ENCODE assay signal across 8 cellular contexts in the genomic region with DNA sequence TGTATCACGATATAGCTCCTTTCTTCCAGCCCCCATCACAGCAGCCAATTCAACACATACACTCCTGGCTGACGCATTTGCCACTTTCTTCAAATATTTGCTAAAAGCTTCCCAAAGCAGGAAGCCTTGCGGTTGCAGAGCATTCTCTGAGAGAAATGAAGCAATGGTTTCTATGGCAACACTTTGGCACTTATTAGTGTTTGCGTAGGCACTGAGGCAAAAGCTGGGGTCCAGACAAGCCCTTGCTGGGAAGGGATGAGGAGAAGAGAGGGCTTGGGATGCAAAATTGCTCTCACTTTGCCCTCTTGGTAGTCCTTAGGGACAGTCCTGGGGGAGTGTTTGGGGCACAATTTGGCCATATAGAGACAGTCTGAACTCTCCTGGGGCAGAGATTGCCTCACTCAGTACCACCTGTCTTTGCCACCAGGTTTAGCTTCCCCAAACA. TPM values are rescaled to one million over a fixed set of nuclear protein-coding genes. Genes with fewer than 3 reads are reported as not detected.
DNase-seq lines count a peak whose midpoint lies in the region; ATAC-seq and TF ChIP-seq lines count a peak whose summit lies in the region.

No MANE protein-coding gene starts in this region.

- ATAC-seq in GM18498 (IDR thresholded peaks at IDR 0.05; ENCODE audit: unreplicated experiment) (peak; percentile 77), HG03442 (IDR thresholded peaks at IDR 0.05; ENCODE audit: unreplicated experiment) (peak; percentile 63)

- no peak overlapping the region for H3K27ac ChIP-seq in testis

- no peaks in the 10 kb centered on the region for H3K4me1 ChIP-seq in testis

- peak; percentile 19 for DNase-seq in T-helper 22 cell (ENCODE audit: low read depth)
- peak; percentile 13 for DNase-seq in middle frontal gyrus (ENCODE audit: extremely low spot score, low spot score)
- no peak for DNase-seq in testis
- no peak for DNase-seq in NCI-H446 (lab: John Stamatoyannopoulos, UW)
- DNase-seq in stimulated activated CD4-positive, alpha-beta T cell treated with anti-CD3 and anti-CD28 coated beads, Interleukin-12 subunit alpha, Interleukin-12 subunit beta, amount 100 ng/mL, for 4 hours = no peak
- no peak for DNase-seq in GDM1 (lab: John Stamatoyannopoulos, UW)

- H3K27me3 ChIP-seq in testis = no peaks in the 10 kb centered on the region

- TF ChIP-seq POLR2A in testis (IDR thresholded peaks at IDR 0.05) = no peak

- no peak overlapping the region for H3K4me3 ChIP-seq in testis

- intact Hi-C loops in testis (cut with DNase I; ENCODE audit: low total_unique reads) = no loop called here

- WGBS in testis, 2 donors = 84 to 92% methylated on average over 3 to 4 of the region's 4 CpGs

- no peaks in the 10 kb centered on the region for H3K9me3 ChIP-seq in testis

- H3K36me3 ChIP-seq in testis (ENCODE audit: low read depth, missing control alignments) = no peaks in the 10 kb centered on the region

- TF ChIP-seq CTCF in testis (IDR thresholded peaks at IDR 0.05) = no peak

RNA-seq across cellular contexts. Expression of gene PAK3, which starts 55.0 kb away (rescaled TPM):
- 10 to 100 TPM; 10.7 to 14.1 TPM for total RNA-seq in testis
- polyA plus RNA-seq in testis (ENCODE audit: insufficient read depth, low read depth, low replicate concordance) = 4.6 TPM

Comparison
In these comparisons a context has a peak if more than half of its experiments do, and no peak if none do; other contexts are left out.
1. DNase-seq: peak in T-helper 22 cell (single experiment) and middle frontal gyrus (single experiment); none in testis (single experiment), NCI-H446 (0 of 2), stimulated activated CD4-positive, alpha-beta T cell treated with anti-CD3 and anti-CD28 coated beads, Interleukin-12 subunit alpha, Interleukin-12 subunit beta, amount 100 ng/mL, for 4 hours (single experiment) and GDM1 (single experiment).